In the genomic region with DNA sequence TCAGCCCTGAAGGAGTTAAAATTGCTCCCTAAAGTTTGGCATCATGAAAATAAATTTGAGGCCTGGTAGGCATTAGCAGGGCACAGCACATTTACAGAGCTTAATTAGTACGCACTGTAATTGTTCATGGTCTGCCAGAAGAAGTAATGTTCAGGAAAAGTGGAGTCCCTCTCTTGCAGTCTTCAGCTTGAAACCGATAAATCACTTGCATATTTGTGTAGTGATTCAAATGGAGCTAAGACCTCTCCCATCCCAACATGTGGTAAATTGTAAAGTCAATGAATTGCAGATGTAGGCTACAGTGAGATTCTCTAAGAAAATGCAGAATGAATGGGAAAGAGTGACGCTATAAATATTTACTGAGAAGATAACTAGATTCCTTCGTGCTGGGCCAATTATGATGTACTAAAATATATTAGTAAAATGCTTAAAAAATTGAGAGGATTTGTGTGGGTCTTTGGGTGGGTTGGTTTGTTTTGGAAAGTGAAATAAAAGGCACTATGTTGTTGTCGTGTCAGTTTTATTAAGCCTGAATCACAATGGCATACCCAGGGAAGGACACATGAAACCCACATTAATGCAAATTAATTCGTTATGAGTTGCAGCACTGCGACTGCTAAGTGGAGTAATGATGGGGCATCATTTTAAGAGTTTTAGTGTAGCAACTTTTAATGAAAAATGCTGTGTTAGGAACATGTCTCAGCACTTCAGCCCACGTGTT, we compare ENCODE assay signal across 1 cellular context.
TF ChIP-seq lines count a peak whose summit lies in the region.

No MANE protein-coding gene starts in this region.

TF ChIP-seq in GM23338, 12 proteins besides CTCF, POLR2A, EP300 and RAD21 (continued from another document):
- TF ChIP-seq, protein P1, sequence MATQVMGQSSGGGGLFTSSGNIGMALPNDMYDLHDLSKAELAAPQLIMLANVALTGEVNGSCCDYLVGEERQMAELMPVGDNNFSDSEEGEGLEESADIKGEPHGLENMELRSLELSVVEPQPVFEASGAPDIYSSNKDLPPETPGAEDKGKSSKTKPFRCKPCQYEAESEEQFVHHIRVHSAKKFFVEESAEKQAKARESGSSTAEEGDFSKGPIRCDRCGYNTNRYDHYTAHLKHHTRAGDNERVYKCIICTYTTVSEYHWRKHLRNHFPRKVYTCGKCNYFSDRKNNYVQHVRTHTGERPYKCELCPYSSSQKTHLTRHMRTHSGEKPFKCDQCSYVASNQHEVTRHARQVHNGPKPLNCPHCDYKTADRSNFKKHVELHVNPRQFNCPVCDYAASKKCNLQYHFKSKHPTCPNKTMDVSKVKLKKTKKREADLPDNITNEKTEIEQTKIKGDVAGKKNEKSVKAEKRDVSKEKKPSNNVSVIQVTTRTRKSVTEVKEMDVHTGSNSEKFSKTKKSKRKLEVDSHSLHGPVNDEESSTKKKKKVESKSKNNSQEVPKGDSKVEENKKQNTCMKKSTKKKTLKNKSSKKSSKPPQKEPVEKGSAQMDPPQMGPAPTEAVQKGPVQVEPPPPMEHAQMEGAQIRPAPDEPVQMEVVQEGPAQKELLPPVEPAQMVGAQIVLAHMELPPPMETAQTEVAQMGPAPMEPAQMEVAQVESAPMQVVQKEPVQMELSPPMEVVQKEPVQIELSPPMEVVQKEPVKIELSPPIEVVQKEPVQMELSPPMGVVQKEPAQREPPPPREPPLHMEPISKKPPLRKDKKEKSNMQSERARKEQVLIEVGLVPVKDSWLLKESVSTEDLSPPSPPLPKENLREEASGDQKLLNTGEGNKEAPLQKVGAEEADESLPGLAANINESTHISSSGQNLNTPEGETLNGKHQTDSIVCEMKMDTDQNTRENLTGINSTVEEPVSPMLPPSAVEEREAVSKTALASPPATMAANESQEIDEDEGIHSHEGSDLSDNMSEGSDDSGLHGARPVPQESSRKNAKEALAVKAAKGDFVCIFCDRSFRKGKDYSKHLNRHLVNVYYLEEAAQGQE (IDR thresholded peaks at IDR 0.05; ENCODE audit: unreplicated experiment): no peak
- peak; percentile 39 for TF ChIP-seq POLR2AphosphoS5 (IDR thresholded peaks at IDR 0.05; ENCODE audit: low read depth)
